In the genomic region with DNA sequence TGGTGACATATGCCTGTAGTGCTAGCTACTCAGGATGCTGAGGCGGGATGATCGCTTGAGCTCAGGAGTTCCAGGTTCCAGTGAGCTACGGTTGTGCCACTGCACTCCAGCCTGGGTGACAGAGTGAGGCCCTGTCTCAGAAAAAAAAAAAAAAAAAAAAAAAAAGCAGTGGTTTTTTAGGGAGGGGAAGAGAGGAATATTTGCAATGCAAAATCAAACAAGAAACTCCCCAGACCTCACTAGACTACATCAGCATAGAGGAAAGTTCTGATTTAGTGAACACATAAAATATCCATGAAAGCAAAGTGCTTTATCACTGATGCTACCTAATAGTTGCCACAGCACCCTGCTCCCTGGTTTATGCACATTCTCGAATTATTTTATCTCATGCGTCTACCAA, we compare ENCODE assay signal across 22 cellular contexts. TPM values are rescaled to one million over a fixed set of nuclear protein-coding genes. Genes with fewer than 3 reads are reported as not detected.
DNase-seq lines count a peak whose midpoint lies in the region; ATAC-seq and TF ChIP-seq lines count a peak whose summit lies in the region.
"Had no signal": no experiment of that assay in that cellular context is flagged by ENCODE, and none has a peak within 500 bp of the region (broad histone marks: within the 10 kb centered on the region; RNA-seq: fewer than 3 reads in every experiment).

No MANE protein-coding gene starts in this region.

- H3K9me3 Mint-ChIP-seq in brain, result peaks cover 0 to 23% (median 5%) of the 10 kb centered on the region in 5 experiments

- peak overlapping the region in 3 of 4 donors; percentile 23 to 37 (median 30) for H3K27ac ChIP-seq in sigmoid colon
- H3K27ac ChIP-seq: epithelial cell of prostate, neural progenitor cell had no signal

- TF ChIP-seq CTCF in HFF-Myc (IDR thresholded peaks at IDR 0.05; ENCODE audit: low read depth, low read length, missing control alignments) (no peak), brain (conservative IDR thresholded peaks at IDR 0.05) (no peak), sigmoid colon (IDR thresholded peaks at IDR 0.05) (no peak)

- no peak for DNase-seq in HFF-Myc (ENCODE audit: extremely low read depth, low read depth)
- no peak for DNase-seq in sigmoid colon
- DNase-seq in ecto neural progenitor cell (ENCODE audit: low spot score), result no peak
- DNase-seq in dedifferentiated amniotic fluid mesenchymal stem cell (ENCODE audit: extremely low spot score), result no peak
- DNase-seq: activated CD8-positive, alpha-beta memory T cell treated with anti-CD3 and anti-CD28 coated beads, Interleukin-2, amount 10 ng/mL, durations not matched to agents 7 days and 5 days; activated gamma-delta T cell treated with Interleukin-2 at 50 U/mL for 16 hours; aorta; C1 segment of cervical spinal cord; colonic mucosa; DMS153; KBM-7; mesendoderm; NCI-H1092; NCI-H2107; right cardiac atrium; T-cell had no signal

- WGBS in sigmoid colon, 2 donors, result 88 to 94% methylated on average over 5 of the region's 5 CpGs

- TF ChIP-seq POLR2A in sigmoid colon (IDR thresholded peaks at IDR 0.05), result no peak

- peaks cover 50% of the 10 kb centered on the region for H3K4me1 Mint-ChIP-seq in brain

- no peak for TF ChIP-seq EP300 in sigmoid colon (IDR thresholded peaks at IDR 0.05)

- H3K27ac Mint-ChIP-seq in brain, result peak overlapping the region in 2 of 5 experiments; percentile 29 to 67
- H3K27ac Mint-ChIP-seq: activated CD8-positive, alpha-beta memory T cell treated with anti-CD3 and anti-CD28 coated beads, Interleukin-2, amount 10 ng/mL, durations not matched to agents 7 days and 5 days; neural progenitor cell; T-cell had no signal

- H3K4me1 ChIP-seq in sigmoid colon, result peaks cover 0 to 34% (median 32%) of the 10 kb centered on the region in 4 donors

- H3K36me3 ChIP-seq in sigmoid colon, result no peaks in the 10 kb centered on the region
- H3K36me3 ChIP-seq: colonic mucosa, neural progenitor cell had no signal

- no peaks in the 10 kb centered on the region for H3K9me3 ChIP-seq in sigmoid colon
- H3K9me3 ChIP-seq: colonic mucosa had no signal

- intact Hi-C loops in sigmoid colon (cut with DNase I), result no loop called here

- H3K36me3 Mint-ChIP-seq in brain, result peaks cover 59% of the 10 kb centered on the region
- H3K36me3 Mint-ChIP-seq: neural progenitor cell, T-cell had no signal

- H3K4me3 Mint-ChIP-seq in brain, result peak overlapping the region; percentile 8 to 91 (median 77)
- H3K4me3 Mint-ChIP-seq: neural progenitor cell, T-cell had no signal

- ATAC-seq in HG02623 (IDR thresholded peaks at IDR 0.05; ENCODE audit: unreplicated experiment), result no peak
- ATAC-seq: activated CD4-positive, CD25-positive, alpha-beta regulatory T cell treated with anti-CD3 and anti-CD28 coated beads, Interleukin-2, amount 50 U/mL, for 24 hours; activated CD8-positive, alpha-beta memory T cell treated with anti-CD3 and anti-CD28 coated beads, Interleukin-2, amount 10 ng/mL, durations not matched to agents 7 days and 5 days; right cardiac atrium; T-cell had no signal

- H3K4me3 ChIP-seq in GM08714 (ENCODE audit: low read length), result peak overlapping the region; percentile 75; the same call in 1 of the 2 replicates
- peak overlapping the region; percentile 100 for H3K4me3 ChIP-seq in HFF-Myc (replicated peaks; ENCODE audit: low read depth, low read length)
- no peak overlapping the region for H3K4me3 ChIP-seq in sigmoid colon
- H3K4me3 ChIP-seq: colonic mucosa, neural progenitor cell had no signal

- H3K27me3 ChIP-seq in sigmoid colon, result peaks cover 9 to 29% (median 20%) of the 10 kb centered on the region in 3 donors

- peaks cover 26% of the 10 kb centered on the region for H3K27me3 Mint-ChIP-seq in brain

RNA-seq across cellular contexts. Expression of gene GPR157, which starts 50.5 kb away (rescaled TPM):
- polyA plus RNA-seq in brain (ENCODE audit: insufficient read depth, low read depth, low replicate concordance) (0.15 TPM), sigmoid colon (1 to 10 TPM in 2 of 3 donors, under 1 TPM in 1; 0.92 to 3.7 (median 1.8) TPM)
- total RNA-seq in sigmoid colon, result 1 to 10 TPM; 1.6 to 2.8 (median 1.7) TPM

RNA-seq across cellular contexts. Expression of gene H6PD, which starts 55.1 kb away (rescaled TPM):
- 6.4 TPM for polyA plus RNA-seq in brain (ENCODE audit: insufficient read depth, low read depth, low replicate concordance)
- total RNA-seq in sigmoid colon, result 10 to 100 TPM; 21.6 to 34.3 (median 25.0) TPM
- polyA plus RNA-seq in sigmoid colon, result 10 to 100 TPM in 1 of 3 donors, 1 to 10 TPM in 2; 2.8 to 25.9 (median 3.0) TPM

Comparison
In these comparisons a context has a peak if more than half of its experiments do, and no peak if none do; other contexts are left out.
1. H3K4me3 ChIP-seq: peak in GM08714 (single experiment) and HFF-Myc (single experiment); none in sigmoid colon (0 of 4).